Comparison of ENCODE assay signal across 28 cellular contexts in genomic region chr2:97983134-97983533, GRCh38.
"Had no signal": no experiment of that assay in that cellular context is flagged by ENCODE, and none has a peak within 500 bp of the region (broad histone marks: within the 10 kb centered on the region; RNA-seq: fewer than 3 reads in every experiment).

No MANE protein-coding gene starts in this region.

- H3K27ac ChIP-seq: epithelial cell of prostate, gastroesophageal sphincter, parathyroid adenoma, right lobe of liver, stomach, thyroid gland had no signal

- H2AFZ ChIP-seq: parathyroid adenoma had no signal

- H3K9ac ChIP-seq: parathyroid adenoma had no signal

- H3K36me3 ChIP-seq: gastroesophageal sphincter, right lobe of liver, thyroid gland had no signal

- H3K27ac Mint-ChIP-seq: activated CD4-positive, alpha-beta T cell treated with anti-CD3 and anti-CD28 coated beads for 36 hours; activated CD8-positive, alpha-beta memory T cell treated with anti-CD3 and anti-CD28 coated beads, Interleukin-2, amount 10 ng/mL, durations not matched to agents 7 days and 5 days; activated CD8-positive, alpha-beta T cell treated with anti-CD3 and anti-CD28 coated beads, Interleukin-2, amount 10 ng/mL, durations not matched to agents 7 days and 5 days; activated naive CD4-positive, alpha-beta T cell treated with anti-CD3 and anti-CD28 coated beads, Interleukin-2, amount 50 U/mL, for 24 hours; activated naive CD8-positive, alpha-beta T cell treated with anti-CD3 and anti-CD28 coated beads, Interleukin-2, amount 50 U/mL, for 24 hours; activated T-helper 2 cell treated with anti-CD3 and anti-CD28 coated beads, Interferon-gamma antibody, Interleukin-2, Interleukin-4, amounts not matched to agents 10 μg/mL and 5 μg/mL and 100 μg/mL, durations not matched to agents 14 hours and 24 hours and 36 hours; immature natural killer cell; naive thymus-derived CD4-positive, alpha-beta T cell; stimulated activated naive B cell treated with anti-CD40 and anti-IgM and Interleukin-4, amounts not matched to agents 10 μg/mL and 1 μg/mL and 100 μg/mL, for 72 hours; T-helper 2 cell treated with Interferon-gamma antibody and Interleukin-4, amounts not matched to agents 5 μg/mL and 100 μg/mL, for 36 hours had no signal

- H3K9me3 ChIP-seq: right lobe of liver, thyroid gland had no signal

- H3K27me3 ChIP-seq: gastroesophageal sphincter, right lobe of liver, stomach, thyroid gland had no signal

- DNase-seq: activated CD4-positive, alpha-beta T cell treated with anti-CD3 and anti-CD28 coated beads for 36 hours; activated CD4-positive, CD25-positive, alpha-beta regulatory T cell; activated CD8-positive, alpha-beta memory T cell treated with anti-CD3 and anti-CD28 coated beads, Interleukin-2, amount 10 ng/mL, durations not matched to agents 7 days and 5 days; activated CD8-positive, alpha-beta T cell treated with anti-CD3 and anti-CD28 coated beads, Interleukin-2, amount 10 ng/mL, durations not matched to agents 7 days and 5 days; activated naive CD8-positive, alpha-beta T cell treated with anti-CD3 and anti-CD28 coated beads, Interleukin-2, amount 50 U/mL, for 24 hours; activated T-cell treated with anti-CD3 and anti-CD28 coated beads, Interleukin-2, amount 50 U/mL, for 48 hours; amygdala; dermis blood vessel endothelial cell; effector CD8-positive, alpha-beta T cell; hippocampal formation; immature natural killer cell; kidney; naive thymus-derived CD4-positive, alpha-beta T cell; occipital lobe; right lobe of liver; stimulated activated CD4-positive, alpha-beta T cell treated with anti-CD3 and anti-CD28 coated beads, Interleukin-12 subunit alpha, Interleukin-12 subunit beta, amount 100 ng/mL, for 4 hours; stimulated activated CD4-positive, alpha-beta T cell treated with anti-CD3 and anti-CD28 coated beads, Interleukin-4, amount 100 ng/mL, for 24 hours; stimulated activated naive B cell treated with anti-CD40 and anti-IgM and Interleukin-4, amounts not matched to agents 10 μg/mL and 1 μg/mL and 100 μg/mL, for 72 hours; stomach; T-helper 1 cell; thyroid gland had no signal

- ATAC-seq: activated CD4-positive, alpha-beta T cell treated with anti-CD3 and anti-CD28 coated beads for 36 hours; activated CD8-positive, alpha-beta memory T cell treated with anti-CD3 and anti-CD28 coated beads, Interleukin-2, amount 10 ng/mL, durations not matched to agents 7 days and 5 days; activated CD8-positive, alpha-beta T cell treated with anti-CD3 and anti-CD28 coated beads, Interleukin-2, amount 10 ng/mL, durations not matched to agents 7 days and 5 days; activated naive CD8-positive, alpha-beta T cell treated with anti-CD3 and anti-CD28 coated beads, Interleukin-2, amount 50 U/mL, for 24 hours; gastroesophageal sphincter; naive thymus-derived CD4-positive, alpha-beta T cell; stimulated activated naive B cell treated with anti-CD40 and anti-IgM and Interleukin-4, amounts not matched to agents 10 μg/mL and 1 μg/mL and 100 μg/mL, for 72 hours had no signal

- H3K4me3 ChIP-seq: gastroesophageal sphincter, right lobe of liver, stomach, thyroid gland had no signal

- H3K4me3 Mint-ChIP-seq: activated CD4-positive, alpha-beta T cell treated with anti-CD3 and anti-CD28 coated beads for 36 hours; activated CD8-positive, alpha-beta memory T cell treated with anti-CD3 and anti-CD28 coated beads, Interleukin-2, amount 10 ng/mL, durations not matched to agents 7 days and 5 days; activated CD8-positive, alpha-beta T cell treated with anti-CD3 and anti-CD28 coated beads, Interleukin-2, amount 10 ng/mL, durations not matched to agents 7 days and 5 days; activated naive CD4-positive, alpha-beta T cell treated with anti-CD3 and anti-CD28 coated beads, Interleukin-2, amount 50 U/mL, for 24 hours; activated naive CD8-positive, alpha-beta T cell treated with anti-CD3 and anti-CD28 coated beads, Interleukin-2, amount 50 U/mL, for 24 hours; central memory CD8-positive, alpha-beta T cell; immature natural killer cell; naive thymus-derived CD4-positive, alpha-beta T cell; stimulated activated naive B cell treated with anti-CD40 and anti-IgM and Interleukin-4, amounts not matched to agents 10 μg/mL and 1 μg/mL and 100 μg/mL, for 72 hours; T-helper 2 cell treated with Interferon-gamma antibody and Interleukin-4, amounts not matched to agents 5 μg/mL and 100 μg/mL, for 36 hours had no signal

- H3K27me3 Mint-ChIP-seq: activated CD4-positive, alpha-beta T cell treated with anti-CD3 and anti-CD28 coated beads for 36 hours; activated CD8-positive, alpha-beta memory T cell treated with anti-CD3 and anti-CD28 coated beads, Interleukin-2, amount 10 ng/mL, durations not matched to agents 7 days and 5 days; activated naive CD4-positive, alpha-beta T cell treated with anti-CD3 and anti-CD28 coated beads, Interleukin-2, amount 50 U/mL, for 24 hours; activated naive CD8-positive, alpha-beta T cell treated with anti-CD3 and anti-CD28 coated beads, Interleukin-2, amount 50 U/mL, for 24 hours; central memory CD8-positive, alpha-beta T cell; naive thymus-derived CD4-positive, alpha-beta T cell; stimulated activated naive B cell treated with anti-CD40 and anti-IgM and Interleukin-4, amounts not matched to agents 10 μg/mL and 1 μg/mL and 100 μg/mL, for 72 hours had no signal

- H3K9me3 Mint-ChIP-seq: central memory CD8-positive, alpha-beta T cell; immature natural killer cell had no signal
